Comparison of ENCODE assay signal across 1 cellular context in the genomic region with DNA sequence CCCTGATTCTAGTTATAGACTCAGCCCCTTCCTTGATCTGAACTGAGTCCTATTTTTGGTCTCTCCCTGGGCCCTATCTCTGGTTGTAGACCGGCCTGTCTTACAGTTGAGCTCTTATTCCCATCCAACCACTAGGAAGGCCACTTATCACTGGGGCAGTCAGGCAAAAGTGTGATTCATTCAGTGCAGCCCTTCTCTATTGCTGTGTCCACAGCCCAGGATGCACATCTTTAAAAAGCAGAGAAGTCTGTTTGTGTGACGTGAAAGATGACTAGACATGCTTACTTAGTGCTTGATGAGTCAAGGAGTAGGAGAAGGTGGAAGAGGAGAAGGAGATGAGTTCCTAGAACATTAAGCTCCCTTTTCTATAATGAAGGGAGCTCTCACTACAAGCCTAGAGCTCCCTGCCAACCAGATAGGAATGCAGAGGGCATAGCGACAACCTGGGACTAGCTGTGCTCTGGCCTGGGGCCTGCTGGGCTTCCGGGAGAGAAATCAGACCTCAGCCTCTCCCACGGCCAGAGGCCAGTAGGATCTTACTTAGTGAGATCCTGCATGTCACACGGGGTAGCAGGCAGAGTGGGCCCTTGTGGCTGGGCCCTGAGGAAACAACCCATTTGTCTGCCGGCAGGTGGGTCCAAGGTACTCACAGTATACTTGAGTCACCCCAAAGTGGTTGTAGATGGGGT.
TF ChIP-seq lines count a peak whose summit lies in the region.

No MANE protein-coding gene starts in this region.

TF ChIP-seq in H1, 55 proteins besides CTCF, POLR2A, EP300 and RAD21:
- TF ChIP-seq CBX8 (IDR thresholded peaks at IDR 0.05; ENCODE audit: borderline replicate concordance, low read depth, low read length) (no peak), GABPA (IDR thresholded peaks at IDR 0.05; ENCODE audit: borderline replicate concordance, insufficient read depth, low read length) (no peak), TAF1 (IDR thresholded peaks at IDR 0.05; ENCODE audit: low read depth, low read length) (no peak), BRCA1 (IDR thresholded peaks at IDR 0.05; ENCODE audit: low read depth, low read length) (no peak), SAP30 (IDR thresholded peaks at IDR 0.05; ENCODE audit: insufficient read depth, insufficient replicate concordance, low read length) (no peak), TAF7 (optimal IDR thresholded peaks at IDR 0.05; ENCODE audit: borderline replicate concordance, low read depth, low read length) (no peak)
